ENCODE assay signal across 15 cellular contexts in the genomic region with DNA sequence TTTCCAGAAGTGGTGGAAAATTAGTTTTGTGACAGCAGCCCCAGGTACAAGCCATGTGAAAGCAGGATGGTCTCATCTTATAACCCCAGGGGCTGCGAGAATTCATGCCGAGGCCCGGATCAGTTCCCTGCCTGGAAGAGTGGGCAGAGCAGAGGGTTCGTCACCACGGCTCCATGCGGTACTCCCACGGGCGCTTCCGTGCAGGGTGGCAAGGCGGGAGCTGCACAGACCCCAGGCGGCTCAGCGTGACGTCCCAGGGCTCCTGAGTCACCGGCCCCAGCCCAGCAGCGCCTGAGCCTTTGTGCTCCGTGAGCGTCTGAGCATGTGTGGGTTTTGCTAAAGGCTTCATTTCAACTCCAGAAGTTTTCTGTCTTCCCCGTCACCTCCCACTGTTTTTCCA.
DNase-seq lines count a peak whose midpoint lies in the region; ATAC-seq and TF ChIP-seq lines count a peak whose summit lies in the region.
"Had no signal": no experiment of that assay in that cellular context is flagged by ENCODE, and none has a peak within 500 bp of the region (broad histone marks: within the 10 kb centered on the region; RNA-seq: fewer than 3 reads in every experiment).

No MANE protein-coding gene starts in this region.

- peak overlapping the region; percentile 82 for H2BK5ac ChIP-seq in neuronal stem cell (ENCODE audit: low read length)

- no peak overlapping the region for H4K91ac ChIP-seq in neuronal stem cell (ENCODE audit: low read depth, low read length, poor library complexity)

- H3K9me3 ChIP-seq in body of pancreas (no peaks in the 10 kb centered on the region), neuronal stem cell (replicated peaks in 1 of 2; ENCODE audit: control insufficient read depth in 2 of 2, insufficient read depth in 1 of 2, low read depth in 1 of 2, low read length in 2 of 2) (peaks cover 4 to 8% of the 10 kb centered on the region in 2 donors), tibial artery (no peaks in the 10 kb centered on the region)

- H3K36me3 ChIP-seq in body of pancreas (replicated peaks in 1 of 2; ENCODE audit: insufficient read depth in 1 of 2, low read depth in 2 of 2) (peaks cover 0 to 9% of the 10 kb centered on the region in 2 donors), neuronal stem cell (replicated peaks in 1 of 2; ENCODE audit: control insufficient read depth in 2 of 2, insufficient read depth in 2 of 2, low read length in 2 of 2) (peaks cover 11 to 57% of the 10 kb centered on the region in 2 donors), tibial artery (peaks cover 8 to 60% (median 35%) of the 10 kb centered on the region in 3 donors)

- H3K14ac ChIP-seq in neuronal stem cell (ENCODE audit: low read length), result no peak overlapping the region

- no peaks in the 10 kb centered on the region for H3K27me3 ChIP-seq in body of pancreas
- no peaks in the 10 kb centered on the region for H3K27me3 ChIP-seq in neuronal stem cell (ENCODE audit: control insufficient read depth in 3 of 3, insufficient read depth in 3 of 3, low read depth in 1 of 3, low read length in 3 of 3)
- no peaks in the 10 kb centered on the region for H3K27me3 ChIP-seq in tibial artery
- H3K27me3 ChIP-seq: hepatocyte had no signal

- 75 to 83% methylated on average over 5 to 18 of the region's 18 CpGs for WGBS in body of pancreas, 2 donors
- WGBS in neuronal stem cell (ENCODE audit: extremely low coverage in 2 of 2, insufficient read length in 2 of 2, insufficient replicate concordance in 1 of 2), 2 donors, result no CpG with 5 or more reads among the region's 18 CpGs

- H3K27ac ChIP-seq in body of pancreas (no peak overlapping the region), neuronal stem cell (replicated peaks; ENCODE audit: low read length) (no peak overlapping the region), tibial artery (peak overlapping the region; percentile 63 to 86)
- H3K27ac ChIP-seq: epithelial cell of prostate, hepatocyte had no signal

- TF ChIP-seq CTCF in body of pancreas (IDR thresholded peaks at IDR 0.05) (no peak), tibial artery (IDR thresholded peaks at IDR 0.05) (no peak)

- no peak for TF ChIP-seq POLR2A in body of pancreas (IDR thresholded peaks at IDR 0.05)

- ATAC-seq in body of pancreas (peak; percentile 30), HG03520 (IDR thresholded peaks at IDR 0.05; ENCODE audit: unreplicated experiment) (no peak), esophagus mucosa (no peak)
- ATAC-seq: naive thymus-derived CD4-positive, alpha-beta T cell; T-helper 17 cell had no signal

- no peak overlapping the region for H2AK5ac ChIP-seq in neuronal stem cell (ENCODE audit: low read depth, low read length)

- peaks cover 3% of the 10 kb centered on the region for H3K79me1 ChIP-seq in neuronal stem cell (ENCODE audit: low read depth, low read length)

- H2AFZ ChIP-seq in neuronal stem cell (ENCODE audit: low read length), result no peak overlapping the region
- H2AFZ ChIP-seq: hepatocyte had no signal

- no peak overlapping the region for H3K4me2 ChIP-seq in neuronal stem cell (ENCODE audit: insufficient read depth, low read length, poor library complexity, severe bottlenecking)
- H3K4me2 ChIP-seq: hepatocyte had no signal

- peak overlapping the region; percentile 30 for H3K9ac ChIP-seq in neuronal stem cell (ENCODE audit: low read depth, low read length, poor library complexity)

- intact Hi-C loops in body of pancreas (cut with DNase I) (no loop called here), head of caudate nucleus (cut with DNase I) (no loop called here), tibial artery (cut with DNase I; ENCODE audit: low total_unique reads) (no loop called here)

- no peak overlapping the region for H3K23ac ChIP-seq in neuronal stem cell (ENCODE audit: low read depth, low read length, poor library complexity)

- DNase-seq in body of pancreas, result peak in 1 of 4 donors; percentile 6
- DNase-seq in head of caudate nucleus, result peak; percentile 31 to 94 (median 78)
- no peak for DNase-seq in neuronal stem cell (ENCODE audit: low spot score)
- DNase-seq in tibial artery, result peak in 1 of 2 donors; percentile 86
- no peak for DNase-seq in stimulated activated CD4-positive, alpha-beta T cell treated with anti-CD3 and anti-CD28 coated beads, Interleukin-4, amount 100 ng/mL, for 4 hours
- DNase-seq: activated CD4-positive, CD25-positive, alpha-beta regulatory T cell treated with anti-CD3 and anti-CD28 coated beads, Interleukin-2, amount 50 U/mL, for 72 hours; activated CD8-positive, alpha-beta memory T cell treated with anti-CD3 and anti-CD28 coated beads, Interleukin-2, amount 50 U/mL, for 4 hours; DMS153; naive thymus-derived CD4-positive, alpha-beta T cell; stimulated activated naive CD4-positive, alpha-beta T cell; T-helper 17 cell had no signal

- H3K18ac ChIP-seq in neuronal stem cell (ENCODE audit: low read length), result no peak overlapping the region

- H2BK12ac ChIP-seq in neuronal stem cell (ENCODE audit: low read length), result no peak overlapping the region

- H3K4me1 ChIP-seq in body of pancreas (no peaks in the 10 kb centered on the region), neuronal stem cell (ENCODE audit: control insufficient read depth in 2 of 2, insufficient read depth in 1 of 2, low read depth in 1 of 2, low read length in 2 of 2) (peaks cover 0 to 2% of the 10 kb centered on the region in 2 donors), tibial artery (peaks cover 0 to 51% (median 42%) of the 10 kb centered on the region in 4 donors)

- no peak overlapping the region for H3K4ac ChIP-seq in neuronal stem cell (ENCODE audit: low read length)

- H4K8ac ChIP-seq in neuronal stem cell (ENCODE audit: low read depth, low read length), result no peak overlapping the region

- H3K4me3 ChIP-seq in body of pancreas (no peak overlapping the region), neuronal stem cell (ENCODE audit: low read length in 2 of 2) (no peak overlapping the region), tibial artery (no peak overlapping the region)
- H3K4me3 ChIP-seq: hepatocyte had no signal

- H2BK120ac ChIP-seq in neuronal stem cell (ENCODE audit: low read depth, low read length), result no peak overlapping the region

- H2BK15ac ChIP-seq in neuronal stem cell (ENCODE audit: low read length), result no peak overlapping the region

Comparison
In these comparisons a context has a peak if more than half of its experiments do, and no peak if none do; other contexts are left out.
1. DNase-seq: peak in head of caudate nucleus (42 of 42); none in neuronal stem cell (single experiment) and stimulated activated CD4-positive, alpha-beta T cell treated with anti-CD3 and anti-CD28 coated beads, Interleukin-4, amount 100 ng/mL, for 4 hours (0 of 2).
2. H3K27ac ChIP-seq: peak in tibial artery (2 of 2); none in body of pancreas (0 of 4) and neuronal stem cell (single experiment).